ENCODE assay signal across 1 cellular context in genomic region chr3:186997061-186998054, GRCh38.
TF ChIP-seq lines count a peak whose summit lies in the region.

No MANE protein-coding gene starts in this region.

TF ChIP-seq in K562, 482 proteins besides CTCF, POLR2A, EP300 and RAD21 (continued from another document and continues in another):
- TF ChIP-seq DEAF1 (CRISPR knock-in tag; IDR thresholded peaks at IDR 0.05) (no peak), MEIS2 (IDR thresholded peaks at IDR 0.05; ENCODE audit: partially characterized antibody) (peak; percentile 97), ARNT (IDR thresholded peaks at IDR 0.05) (peak in 1 of 2 experiments; percentile 55; a peak in 1 of 4 replicates), HOMEZ (CRISPR knock-in tag; IDR thresholded peaks at IDR 0.05) (no peak), MTA3 (IDR thresholded peaks at IDR 0.05; ENCODE audit: borderline replicate concordance) (0 out of 2 replicates have a peak, but pooled peaks have one; percentile 34), ZNF121 (CRISPR knock-in tag; conservative IDR thresholded peaks at IDR 0.05) (peak; percentile 88), ZNF589 (CRISPR knock-in tag; IDR thresholded peaks at IDR 0.05; ENCODE audit: low read depth) (no peak), NCOR1 (IDR thresholded peaks at IDR 0.05) (peak; percentile 89), MCM2 (IDR thresholded peaks at IDR 0.05; ENCODE audit: low read depth) (no peak), TBP (optimal IDR thresholded peaks at IDR 0.05; ENCODE audit: low read depth, low read length) (peak; percentile 2), ETV5 (CRISPR knock-in tag; IDR thresholded peaks at IDR 0.05; ENCODE audit: low read depth) (peak; percentile 76), EP400 (IDR thresholded peaks at IDR 0.05) (peak; percentile 51), RUNX1 (IDR thresholded peaks at IDR 0.05; ENCODE audit: low read depth) (no peak), RBM17 (IDR thresholded peaks at IDR 0.05; ENCODE audit: borderline replicate concordance, low read depth, low read length) (no peak), NR4A1 (CRISPR knock-in tag; IDR thresholded peaks at IDR 0.05) (no peak), NR4A1 (tag; IDR thresholded peaks at IDR 0.05) (no peak), TEAD2 (tag; IDR thresholded peaks at IDR 0.05) (no peak), ID3 (CRISPR knock-in tag; IDR thresholded peaks at IDR 0.05) (no peak), ID3 (tag; IDR thresholded peaks at IDR 0.05) (peak; percentile 98), SPI1 (IDR thresholded peaks at IDR 0.05; ENCODE audit: borderline replicate concordance, low read depth, low read length) (0 out of 2 replicates have a peak, but pooled peaks have one; percentile 22), DACH1 (IDR thresholded peaks at IDR 0.05; ENCODE audit: partially characterized antibody) (no peak), PRPF4 (IDR thresholded peaks at IDR 0.05; ENCODE audit: insufficient read depth, low read depth, low read length, poor library complexity, severe bottlenecking) (no peak), CC2D1A (IDR thresholded peaks at IDR 0.05) (peak; percentile 12; the same call in 1 of the 2 replicates), EHMT2 (IDR thresholded peaks at IDR 0.05) (0 out of 2 replicates have a peak, but pooled peaks have one; percentile 26), ZBTB40 (IDR thresholded peaks at IDR 0.05) (no peak), ZBTB40 (CRISPR knock-in tag; IDR thresholded peaks at IDR 0.05) (no peak), NR0B1 (IDR thresholded peaks at IDR 0.05; ENCODE audit: partially characterized antibody) (no peak), ZNF592 (IDR thresholded peaks at IDR 0.05) (peak; percentile 93), ZKSCAN3 (CRISPR knock-in tag; IDR thresholded peaks at IDR 0.05) (no peak), MTA1 (IDR thresholded peaks at IDR 0.05; ENCODE audit: borderline replicate concordance) (0 out of 2 replicates have a peak, but pooled peaks have one; percentile 54), ZNF41 (CRISPR knock-in tag; conservative IDR thresholded peaks at IDR 0.05) (no peak), TAF7 (tag; IDR thresholded peaks at IDR 0.05) (no peak), ESRRA (IDR thresholded peaks at IDR 0.05; ENCODE audit: borderline replicate concordance, low read depth) (peak; percentile 88), DMBX1 (CRISPR knock-in tag; IDR thresholded peaks at IDR 0.05; ENCODE audit: borderline replicate concordance) (peak; percentile 51; the same call in 1 of the 2 replicates), NFRKB (IDR thresholded peaks at IDR 0.05; ENCODE audit: low read depth) (0 out of 2 replicates have a peak, but pooled peaks have one; percentile 31), MNT (conservative IDR thresholded peaks at IDR 0.05) (peak in 1 of 2 experiments; percentile 52; a peak in 1 of 4 replicates), SMAD3 (CRISPR knock-in tag; conservative IDR thresholded peaks at IDR 0.05) (no peak), ETS1 (conservative IDR thresholded peaks at IDR 0.05; ENCODE audit: control insufficient read depth, low read depth, low read length) (no peak), ZNF316 (IDR thresholded peaks at IDR 0.05) (peak; percentile 1; the same call in 1 of the 2 replicates), MECOM (CRISPR knock-in tag; IDR thresholded peaks at IDR 0.05) (peak; percentile 88), ZNF197 (CRISPR knock-in tag; IDR thresholded peaks at IDR 0.05; ENCODE audit: low read depth) (no peak), NCOA1 (IDR thresholded peaks at IDR 0.05; ENCODE audit: low read depth) (peak; percentile 76; the same call in 1 of the 2 replicates)
